ENCODE assay signal across 13 cellular contexts in genomic region chr6:105263685-105264298, GRCh38.
DNase-seq lines count a peak whose midpoint lies in the region; ATAC-seq and TF ChIP-seq lines count a peak whose summit lies in the region.
"Had no signal": no experiment of that assay in that cellular context is flagged by ENCODE, and none has a peak within 500 bp of the region (broad histone marks: within the 10 kb centered on the region; RNA-seq: fewer than 3 reads in every experiment).

No MANE protein-coding gene starts in this region.

- no peak for TF ChIP-seq CTCF in right lobe of liver (IDR thresholded peaks at IDR 0.05)
- TF ChIP-seq CTCF in BE2C (IDR thresholded peaks at IDR 0.05; ENCODE audit: low read depth, low read length), result no peak

- H3K9me3 ChIP-seq in right lobe of liver (no peaks in the 10 kb centered on the region), BE2C (no peaks in the 10 kb centered on the region)
- H3K9me3 ChIP-seq: sigmoid colon had no signal

- H3K4me3 ChIP-seq in right lobe of liver (no peak overlapping the region), BE2C (ENCODE audit: low read depth, low read length) (no peak overlapping the region)
- H3K4me3 ChIP-seq: sigmoid colon had no signal

- WGBS in right lobe of liver (ENCODE audit: insufficient coverage, low coverage, low lambda C conversion rate, missing lambda C conversion rate), result 36% methylated on average over 4 of the region's 4 CpGs

- DNase-seq in ELR (ENCODE audit: low read depth) (peak; percentile 33), HT1080 (ENCODE audit: low read depth) (peak; percentile 79), right lobe of liver (peak in 1 of 3 donors; percentile 55), BE2C (no peak)
- no peak for DNase-seq in activated effector memory CD4-positive, alpha-beta T cell treated with anti-CD3 and anti-CD28 coated beads, Interleukin-2, amount 50 U/mL, for 16 hours
- DNase-seq in activated CD8-positive, alpha-beta memory T cell treated with anti-CD3 and anti-CD28 coated beads for 24 hours, result no peak
- DNase-seq: activated gamma-delta T cell, left colon, NCI-H748 treated with DMSO at 0.1 percent for 48 hours, RPMI8226, sigmoid colon, SW 1271 had no signal

- no peaks in the 10 kb centered on the region for H3K27me3 ChIP-seq in right lobe of liver
- no peaks in the 10 kb centered on the region for H3K27me3 ChIP-seq in BE2C
- H3K27me3 ChIP-seq: sigmoid colon had no signal

- H3K36me3 ChIP-seq in right lobe of liver (no peaks in the 10 kb centered on the region), BE2C (no peaks in the 10 kb centered on the region)
- H3K36me3 ChIP-seq: sigmoid colon had no signal

- intact Hi-C loops in right lobe of liver (cut with DNase I), result no loop called here

- no peak for TF ChIP-seq POLR2A in right lobe of liver (IDR thresholded peaks at IDR 0.05)

- H3K4me1 ChIP-seq in right lobe of liver (peaks cover 0 to 11% (median 0%) of the 10 kb centered on the region in 4 donors), BE2C (peaks cover 4% of the 10 kb centered on the region)
- H3K4me1 ChIP-seq: sigmoid colon had no signal

- H3K27ac ChIP-seq in right lobe of liver, result peak overlapping the region in 1 of 3 donors; percentile 22
- H3K27ac ChIP-seq: sigmoid colon had no signal

- peak; percentile 93 for ATAC-seq in GM18870 (IDR thresholded peaks at IDR 0.05; ENCODE audit: unreplicated experiment)
- peak; percentile 85 to 89 (median 86) for ATAC-seq in right lobe of liver
- ATAC-seq: left colon had no signal

Comparison
In these comparisons a context has a peak if more than half of its experiments do, and no peak if none do; other contexts are left out.
1. DNase-seq: peak in ELR (single experiment) and HT1080 (single experiment); none in activated effector memory CD4-positive, alpha-beta T cell treated with anti-CD3 and anti-CD28 coated beads, Interleukin-2, amount 50 U/mL, for 16 hours (single experiment), BE2C (single experiment) and activated CD8-positive, alpha-beta memory T cell treated with anti-CD3 and anti-CD28 coated beads for 24 hours (single experiment).